In the genomic region with DNA sequence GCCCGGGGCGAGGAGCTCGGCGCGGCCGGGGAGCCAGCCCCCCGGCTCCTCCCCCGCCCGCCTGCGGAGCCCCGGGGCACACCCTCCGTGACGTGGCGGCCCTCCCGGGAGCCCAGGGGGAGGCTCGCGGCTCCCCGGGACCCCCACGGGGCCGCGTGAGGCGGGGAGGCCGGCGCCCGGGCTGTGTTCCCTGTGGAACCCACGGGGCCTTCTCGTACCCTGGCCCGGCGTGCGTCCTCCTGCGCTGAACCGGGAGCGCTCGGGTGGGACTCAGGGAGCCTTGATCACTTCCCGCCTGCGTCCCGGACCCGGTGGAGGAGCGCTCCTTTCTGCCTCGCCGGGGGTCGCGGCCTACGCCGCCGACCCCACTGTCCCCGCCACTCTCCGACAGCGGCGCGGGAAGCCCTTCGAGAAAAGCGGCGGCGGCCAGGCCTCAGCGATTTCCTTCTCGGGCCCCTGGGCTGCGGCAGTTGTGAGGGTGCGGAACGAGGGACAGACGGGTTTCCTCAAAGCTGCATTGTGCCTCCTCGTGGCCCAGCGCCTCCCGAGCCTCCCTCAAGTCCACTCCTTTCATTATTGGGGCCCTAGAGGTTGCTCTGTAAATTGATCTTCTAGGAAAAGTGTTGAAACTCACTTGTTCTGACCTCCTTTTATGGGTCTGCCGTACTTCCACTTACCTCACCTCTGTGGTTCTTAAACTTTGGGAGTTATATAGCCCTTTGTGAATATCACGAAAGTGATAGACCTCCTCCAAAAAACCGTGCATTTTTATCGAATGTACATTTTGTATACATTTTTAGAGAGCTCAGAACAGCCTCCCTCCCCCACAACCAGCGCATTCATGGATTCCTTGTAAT, we compare ENCODE assay signal across 8 cellular contexts. TPM values are rescaled to one million over a fixed set of nuclear protein-coding genes. Genes with fewer than 3 reads are reported as not detected.
DNase-seq lines count a peak whose midpoint lies in the region; ATAC-seq and TF ChIP-seq lines count a peak whose summit lies in the region.

No MANE protein-coding gene starts in this region.

- H3K27ac ChIP-seq in VCaP = peak overlapping the region; percentile 98

- peak; percentile 82 for ATAC-seq in GM18502 (IDR thresholded peaks at IDR 0.05; ENCODE audit: poor library complexity, unreplicated experiment)
- peak; percentile 76 for ATAC-seq in HG02938 (IDR thresholded peaks at IDR 0.05; ENCODE audit: unreplicated experiment)

- TF ChIP-seq CTCF in VCaP (conservative IDR thresholded peaks at IDR 0.05) = peak; percentile 74

- DNase-seq in A172 (ENCODE audit: low spot score) (peak; percentile 76), NCI-H187 treated with DMSO at 0.1 percent for 48 hours (lab: John Stamatoyannopoulos, UW) (peak; percentile 1), kidney glomerular epithelial cell (lab: John Stamatoyannopoulos, UW) (peak; percentile 40)
- DNase-seq in central memory CD4-positive, alpha-beta T cell = peak; percentile 71
- peak; percentile 39 to 57 for DNase-seq in stimulated activated CD4-positive, alpha-beta T cell treated with anti-CD3 and anti-CD28 coated beads, Interleukin-15, amount 100 ng/mL, for 48 hours (ENCODE audit: low read depth in 2 of 2)

RNA-seq across cellular contexts. Expression of gene LIG3, which starts 0.6 kb away (rescaled TPM):
- total RNA-seq in A172 (2014; rRNA removed; shearing (Covaris generic)) = 41.5 and 52.0 TPM in 2 replicates

RNA-seq across cellular contexts. Expression of gene ZNF830, which starts 19.6 kb away (rescaled TPM):
- total RNA-seq in A172 (2014; rRNA removed; shearing (Covaris generic)) = 17.6 and 25.4 TPM in 2 replicates

RNA-seq across cellular contexts. Expression of gene CCT6B, which starts 19.6 kb away (rescaled TPM):
- total RNA-seq in A172 (2014; rRNA removed; shearing (Covaris generic)) = 4.5 and 5.0 TPM in 2 replicates

Comparison
In these comparisons a context has a peak if more than half of its experiments do, and no peak if none do; other contexts are left out.
1. Peak in every context shown above with its lines: DNase-seq, ATAC-seq and H3K27ac ChIP-seq.
2. DNase-seq: peak in every context shown above with its lines; median percentile 76 in A172; 71 in central memory CD4-positive, alpha-beta T cell; 48 in stimulated activated CD4-positive, alpha-beta T cell treated with anti-CD3 and anti-CD28 coated beads, Interleukin-15, amount 100 ng/mL, for 48 hours; 40 in kidney glomerular epithelial cell; 1 in NCI-H187 treated with DMSO at 0.1 percent for 48 hours.